23 cellular contexts compared by ENCODE assay signal in genomic region chr2:9873337-9873736, GRCh38. TPM values are rescaled to one million over a fixed set of nuclear protein-coding genes. Genes with fewer than 3 reads are reported as not detected.
A peak's percentile ranks its signal among the peaks of the same experiment; 100 is the strongest.
DNase-seq lines count a peak whose midpoint lies in the region; ATAC-seq, FAIRE-seq and TF ChIP-seq lines count a peak whose summit lies in the region.
"Had no signal": no experiment of that assay in that cellular context is flagged by ENCODE, and none has a peak within 500 bp of the region (broad histone marks: within the 10 kb centered on the region; RNA-seq: fewer than 3 reads in every experiment).

No MANE protein-coding gene starts in this region.

- TF ChIP-seq POLR2A in HepG2 (IDR thresholded peaks at IDR 0.05; ENCODE audit: insufficient read depth in 1 of 2, low read depth in 2 of 2, low read length in 2 of 2) (no peak), right lobe of liver (IDR thresholded peaks at IDR 0.05) (no peak), K562 (conservative IDR thresholded peaks at IDR 0.05) (no peak), transverse colon (IDR thresholded peaks at IDR 0.05) (no peak)

- ATAC-seq in HepG2 (no peak), right lobe of liver (no peak), Panc1 (no peak), K562 (no peak), lower lobe of right lung (no peak)
- ATAC-seq: CD8-positive, alpha-beta T cell; GM12878 had no signal

- H3K9me1 ChIP-seq in K562 (ENCODE audit: control insufficient read depth, insufficient read depth, low read length) = no peaks in the 10 kb centered on the region

- no peaks in the 10 kb centered on the region for H3K27me3 ChIP-seq in HepG2 (ENCODE audit: control insufficient read depth in 1 of 2, insufficient read depth in 2 of 2, low read length in 2 of 2)
- H3K27me3 ChIP-seq in right lobe of liver = no peaks in the 10 kb centered on the region
- H3K27me3 ChIP-seq in Panc1 (ENCODE audit: control insufficient read depth, insufficient read depth, low read length) = no peaks in the 10 kb centered on the region
- no peaks in the 10 kb centered on the region for H3K27me3 ChIP-seq in K562 (ENCODE audit: control insufficient read depth in 2 of 2, insufficient read depth in 2 of 2, low read length in 2 of 2)
- H3K27me3 ChIP-seq in transverse colon = no peaks in the 10 kb centered on the region
- no peaks in the 10 kb centered on the region for H3K27me3 ChIP-seq in lower lobe of right lung (ENCODE audit: low read depth)
- H3K27me3 ChIP-seq: BE2C, BLaER1 had no signal

- CTCF ChIA-PET in HepG2 (lab: Yijun Ruan, JAX; ENCODE audit: low intra/inter-chr PET ratio, low total read pairs) = no interaction called here
- CTCF ChIA-PET in Panc1 (lab: Charles Lee) = no interaction called here
- CTCF ChIA-PET in K562 (lab: Yijun Ruan, JAX; ENCODE audit: low intra/inter-chr PET ratio) = no interaction called here

- H3K9me3 ChIP-seq in HepG2 (ENCODE audit: low read length) = no peaks in the 10 kb centered on the region
- H3K9me3 ChIP-seq in right lobe of liver = no peaks in the 10 kb centered on the region
- H3K9me3 ChIP-seq in Panc1 (ENCODE audit: control insufficient read depth, insufficient read depth, low read depth, low read length) = no peaks in the 10 kb centered on the region
- H3K9me3 ChIP-seq in K562 (replicated peaks; ENCODE audit: control insufficient read depth, insufficient read depth, low read depth, low read length) = no peaks in the 10 kb centered on the region
- H3K9me3 ChIP-seq in transverse colon = no peaks in the 10 kb centered on the region
- no peaks in the 10 kb centered on the region for H3K9me3 ChIP-seq in lower lobe of right lung
- H3K9me3 ChIP-seq: BE2C, BLaER1, Caco-2 had no signal

- TF ChIP-seq EP300 in HepG2 (IDR thresholded peaks at IDR 0.05; ENCODE audit: low read depth in 2 of 2, low read length in 2 of 2) = no peak
- TF ChIP-seq EP300 in HepG2 (CRISPR knock-in tag; IDR thresholded peaks at IDR 0.05; ENCODE audit: borderline replicate concordance) = no peak
- no peak for TF ChIP-seq EP300 in K562 (IDR thresholded peaks at IDR 0.05; ENCODE audit: low read length)
- TF ChIP-seq EP300 in transverse colon (IDR thresholded peaks at IDR 0.05; ENCODE audit: low read depth) = no peak

- no peak for FAIRE-seq in HepG2 (lab: Jason Lieb, UNC)
- FAIRE-seq in K562 (lab: Jason Lieb, UNC) = no peak
- FAIRE-seq: D721Med, G401.6, GM12878, GM12892, GM18507 had no signal

- H3K36me3 ChIP-seq in HepG2 (replicated peaks in 1 of 2; ENCODE audit: control insufficient read depth in 1 of 2, insufficient read depth in 2 of 2, low read length in 2 of 2) (peaks cover 15 to 75% of the 10 kb centered on the region in 2 experiments), right lobe of liver (peaks cover 0 to 5% (median 2%) of the 10 kb centered on the region in 4 donors), Panc1 (ENCODE audit: control insufficient read depth, insufficient read depth, low read length) (peaks cover 21% of the 10 kb centered on the region), K562 (ENCODE audit: control insufficient read depth, insufficient read depth, low read length) (peaks cover 38% of the 10 kb centered on the region), transverse colon (peaks cover 0 to 3% (median 0%) of the 10 kb centered on the region in 4 donors), lower lobe of right lung (peaks cover 79% of the 10 kb centered on the region)

- no peak overlapping the region for H3K27ac ChIP-seq in HepG2 (ENCODE audit: extremely low read length, insufficient read depth, low read length)
- H3K27ac ChIP-seq in right lobe of liver = no peak overlapping the region
- H3K27ac ChIP-seq in Panc1 (ENCODE audit: low read length) = no peak overlapping the region
- H3K27ac ChIP-seq in K562 (ENCODE audit: extremely low read depth, low read depth, low read length) = no peak overlapping the region
- no peak overlapping the region for H3K27ac ChIP-seq in transverse colon
- no peak overlapping the region for H3K27ac ChIP-seq in lower lobe of right lung
- H3K27ac ChIP-seq: 22Rv1, BLaER1, C4-2B had no signal

- no peaks in the 10 kb centered on the region for H3K79me2 ChIP-seq in HepG2 (ENCODE audit: insufficient read depth, low read length)
- H3K79me2 ChIP-seq in K562 (ENCODE audit: control insufficient read depth, insufficient read depth, low read length) = no peaks in the 10 kb centered on the region

- no peak overlapping the region for H3K4me2 ChIP-seq in HepG2 (ENCODE audit: low read depth, low read length)
- no peak overlapping the region for H3K4me2 ChIP-seq in K562 (ENCODE audit: insufficient read depth, low read length)
- H3K4me2 ChIP-seq: BLaER1 had no signal

- 97% methylated on average over 1 of the region's 1 CpG for WGBS in HepG2 (ENCODE audit: low lambda C conversion rate)
- WGBS in right lobe of liver (ENCODE audit: insufficient coverage, low coverage, low lambda C conversion rate, missing lambda C conversion rate) = 100% methylated on average over 1 of the region's 1 CpG
- WGBS in K562 (ENCODE audit: insufficient coverage, low coverage, missing lambda C conversion rate) = 75% methylated on average over 1 of the region's 1 CpG
- 90 to 100% methylated on average over 1 of the region's 1 CpG for WGBS in transverse colon (ENCODE audit: low coverage in 1 of 2), 2 donors

- H4K20me1 ChIP-seq in HepG2 (ENCODE audit: insufficient read depth, low read length) (no peaks in the 10 kb centered on the region), K562 (replicated peaks; ENCODE audit: control insufficient read depth, insufficient read depth, low read length) (no peaks in the 10 kb centered on the region)
- H4K20me1 ChIP-seq: BLaER1 had no signal

- in situ Hi-C loops in HepG2 (cut with HindIII; ENCODE audit: extremely low pct_ligation_motif_present, low pct_unique_long_range_greater_than_20kb) (no loop called here), Panc1 (cut with HindIII; ENCODE audit: low pct_unique_long_range_greater_than_20kb, low sequenced_read_pairs) (no loop called here), K562 (cut with MboI) (no loop called here), transverse colon (cut with MboI; ENCODE audit: low pct_ligation_motif_present in 1 of 4, low pct_unique_long_range_greater_than_20kb in 1 of 4, low sequenced_read_pairs in 3 of 4) (no loop called here)

- POLR2A ChIA-PET in HepG2 (lab: Yijun Ruan, JAX) = no interaction called here
- POLR2A ChIA-PET in Panc1 (lab: Charles Lee) = interaction anchor here (0.6 kb wide), 1 partner anchor 61 kb away, joined by 6 read pairs; no protein-coding TSS in a partner anchor
- POLR2A ChIA-PET in K562 (lab: Yijun Ruan, JAX) = interaction anchor here (0.6 to 1.1 kb wide), 2 partner anchors 23 to 1393 kb away, joined by 3 read pairs; no protein-coding TSS in a partner anchor

- no peak overlapping the region for H3K4me3 ChIP-seq in HepG2 (replicated peaks in 1 of 3; ENCODE audit: insufficient read depth in 1 of 3, low read depth in 2 of 3, low read length in 3 of 3)
- H3K4me3 ChIP-seq in right lobe of liver = no peak overlapping the region
- no peak overlapping the region for H3K4me3 ChIP-seq in Panc1 (ENCODE audit: low read depth in 2 of 2, low read length in 2 of 2)
- H3K4me3 ChIP-seq in K562 = no peak overlapping the region
- H3K4me3 ChIP-seq in transverse colon = no peak overlapping the region
- no peak overlapping the region for H3K4me3 ChIP-seq in lower lobe of right lung
- H3K4me3 ChIP-seq: BLaER1, GM12878 had no signal

- BruUV-seq in HepG2 (replicated peaks; lab: Mats Ljungman, UMichigan) (no TSS peak), Panc1 (replicated peaks; lab: Mats Ljungman, UMichigan) (TSS peak; percentile 11), K562 (replicated peaks; lab: Mats Ljungman, UMichigan) (no TSS peak)

- peaks cover 2% of the 10 kb centered on the region for H3K4me1 ChIP-seq in HepG2 (ENCODE audit: insufficient read depth, low read length)
- no peaks in the 10 kb centered on the region for H3K4me1 ChIP-seq in right lobe of liver
- H3K4me1 ChIP-seq in Panc1 (ENCODE audit: control insufficient read depth, insufficient read depth, low read length) = no peaks in the 10 kb centered on the region
- H3K4me1 ChIP-seq in K562 (replicated peaks in 1 of 2; ENCODE audit: control insufficient read depth in 2 of 2, insufficient read depth in 2 of 2, low read length in 2 of 2) = no peaks in the 10 kb centered on the region
- H3K4me1 ChIP-seq in transverse colon = no peaks in the 10 kb centered on the region
- no peaks in the 10 kb centered on the region for H3K4me1 ChIP-seq in lower lobe of right lung
- H3K4me1 ChIP-seq: BE2C, Caco-2 had no signal

- DNase-seq in HepG2 (ENCODE audit: low spot score) (no peak), right lobe of liver (no peak), Panc1 (ENCODE audit: low read depth, low spot score) (no peak), K562 (ENCODE audit: extremely low read depth in 1 of 4, low spot score in 3 of 4) (no peak), GM10266 (ENCODE audit: extremely low spot score) (no peak), transverse colon (no peak), lower lobe of right lung (no peak)
- DNase-seq: ACHN; BE2C; Caco-2; Calu3; CD4-positive, alpha-beta T cell; CD8-positive, alpha-beta T cell; DMS79 treated with DMSO at 0.1 percent for 48 hours; GF-D8 had no signal

- TF ChIP-seq CTCF in HepG2 (CRISPR knock-in tag; IDR thresholded peaks at IDR 0.05) (no peak), right lobe of liver (IDR thresholded peaks at IDR 0.05) (no peak), Panc1 (IDR thresholded peaks at IDR 0.05) (no peak), K562 (IDR thresholded peaks at IDR 0.05 in 2 of 3, conservative IDR thresholded peaks at IDR 0.05 in 1 of 3; ENCODE audit: insufficient read depth in 2 of 3, low read depth in 1 of 3, low read length in 3 of 3) (no peak), GM10266 (IDR thresholded peaks at IDR 0.05; ENCODE audit: control insufficient read depth, insufficient read depth, low read depth, missing control alignments) (no peak), transverse colon (IDR thresholded peaks at IDR 0.05) (no peak), lower lobe of right lung (IDR thresholded peaks at IDR 0.05) (no peak)

- TF ChIP-seq RAD21 in HepG2 (CRISPR knock-in tag; IDR thresholded peaks at IDR 0.05) = no peak
- TF ChIP-seq RAD21 in K562 (CRISPR knock-in tag; conservative IDR thresholded peaks at IDR 0.05 in 1 of 2, IDR thresholded peaks at IDR 0.05 in 1 of 2) = no peak

- intact Hi-C loops in HepG2 (cut with micrococcal nuclease; ENCODE audit: unreplicated experiment) = no loop called here
- intact Hi-C loops in right lobe of liver (cut with DNase I) = no loop called here
- intact Hi-C loops in Panc1 (cut with micrococcal nuclease; ENCODE audit: unreplicated experiment) = no loop called here
- intact Hi-C loops in K562 (cut with micrococcal nuclease) = no loop called here
- intact Hi-C loops in transverse colon (cut with DNase I; ENCODE audit: low total_unique reads) = no loop called here
- intact Hi-C loops in lower lobe of right lung (cut with DNase I) = no loop called here

- no peak overlapping the region for H3K9ac ChIP-seq in HepG2 (ENCODE audit: insufficient read depth, low read depth, low read length)
- no peak overlapping the region for H3K9ac ChIP-seq in K562 (ENCODE audit: insufficient read depth in 1 of 2, low read depth in 2 of 2, low read length in 2 of 2)
- H3K9ac ChIP-seq: BLaER1 had no signal

- no peak overlapping the region for H2AFZ ChIP-seq in HepG2 (ENCODE audit: low read length)
- H2AFZ ChIP-seq in K562 (ENCODE audit: low read depth, low read length) = no peak overlapping the region

RNA-seq across cellular contexts. Expression of gene TAF1B, which starts 30.1 kb away (rescaled TPM):
- total RNA-seq in HepG2 (2016; rRNA removed; fragmentation: Illumina TruSeq; extraction: Trizol) (27.7 and 34.0 TPM in 2 replicates), right lobe of liver (1 to 10 TPM; 4.8 to 8.1 (median 6.6) TPM), Panc1 (2021; ENCODE audit: unreplicated experiment) (35.2 TPM), K562 (2014; rRNA removed) (8.8 and 15.3 TPM in 2 replicates), K562 (2014; rRNA removed; fragmentation: Illumina TruSeq; extraction: Trizol) (25.1 and 28.4 TPM in 2 replicates), K562 (2015; rRNA removed; fragmentation: Illumina TruSeq; extraction: Trizol) (24.3 and 24.8 TPM in 2 replicates), K562 (2021) (20.4 and 20.7 TPM in 2 replicates), transverse colon (10 to 100 TPM in 1 of 4 donors, 1 to 10 TPM in 1, under 1 TPM in 1, not detected in 1; 0.80 to 18.9 (median 4.4) TPM), lower lobe of right lung (22.9 TPM)
- 6.1 and 6.8 TPM in 2 replicates for total RNA-seq in HepG2 (2016; cell fraction: cytosol; rRNA removed; fragmentation: Illumina TruSeq; extraction: Trizol; ENCODE audit: low read depth)
- total RNA-seq in HepG2 (2016; cell fraction: insoluble cytoplasmic fraction; rRNA removed; fragmentation: Illumina TruSeq; extraction: Trizol) = 26.3 and 35.7 TPM in 2 replicates
- 10.3 and 12.6 TPM in 2 replicates for total RNA-seq in HepG2 (2016; cell fraction: membrane; rRNA removed; fragmentation: Illumina TruSeq; extraction: Trizol)
- total RNA-seq in HepG2 (2016; cell fraction: nucleus; rRNA removed; fragmentation: Illumina TruSeq; extraction: Trizol) = 33.1 and 35.1 TPM in 2 replicates
- polyA plus RNA-seq in HepG2 (2011; rRNA removed) (10.7 and 13.3 TPM in 2 replicates), K562 (2011; rRNA removed) (11.5 and 17.3 TPM in 2 replicates), K562 (2014; fragmentation: Illumina TruSeq; extraction: Trizol) (15.0 and 16.8 TPM in 2 replicates), K562 (2014; fragmentation: Nextera tagmentation; extraction: Ambion mirVana) (10 to 100 TPM; 13.2 to 17.4 TPM), K562 (2014; rRNA removed) (9.9 and 12.9 TPM in 2 replicates)
- 4.8 and 6.4 TPM in 2 replicates for polyA plus RNA-seq in HepG2 (2011; cell fraction: cytosol; rRNA removed)
- 6.6 and 9.5 TPM in 2 replicates for polyA plus RNA-seq in HepG2 (2011; cell fraction: nucleus; rRNA removed)
- 8.9 and 14.8 TPM in 2 replicates for polyA plus RNA-seq in HepG2 (2012)
- 3.0 and 3.3 TPM in 2 replicates for polyA plus RNA-seq in HepG2 (2016; cell fraction: cytosol; fragmentation: Illumina TruSeq; extraction: Trizol; ENCODE audit: low read depth)
- polyA plus RNA-seq in HepG2 (2016; cell fraction: insoluble cytoplasmic fraction; fragmentation: Illumina TruSeq; extraction: Trizol; ENCODE audit: low read depth) = 30.6 and 33.2 TPM in 2 replicates
- polyA plus RNA-seq in HepG2 (2016; cell fraction: membrane; fragmentation: Illumina TruSeq; extraction: Trizol; ENCODE audit: low read depth) = 4.6 and 6.3 TPM in 2 replicates
- 20.1 and 24.0 TPM in 2 replicates for polyA plus RNA-seq in HepG2 (2016; cell fraction: nucleus; fragmentation: Illumina TruSeq; extraction: Trizol; ENCODE audit: insufficient read depth, low read depth)
- polyA minus RNA-seq in HepG2 (2011; rRNA and poly(A)+ RNA removed; ENCODE audit: low replicate concordance) = 9.4 and 16.3 TPM in 2 replicates
- 14.0 and 16.2 TPM in 2 replicates for polyA minus RNA-seq in HepG2 (2011; cell fraction: cytosol; rRNA and poly(A)+ RNA removed)
- 90.8 and 101 TPM in 2 replicates for polyA minus RNA-seq in HepG2 (2011; cell fraction: nucleus; rRNA and poly(A)+ RNA removed)
- polyA plus RNA-seq in Panc1 (2012; ENCODE audit: insufficient read length) = 11.1 TPM
- 21.8 and 60.0 TPM in 2 replicates for total RNA-seq in K562 (2011; cell fraction: chromatin; rRNA removed; ENCODE audit: low replicate concordance)
- 8.7 and 11.8 TPM in 2 replicates for total RNA-seq in K562 (2011; cell fraction: nucleolus; rRNA removed)
- 28.4 and 35.4 TPM in 2 replicates for total RNA-seq in K562 (2011; cell fraction: nucleoplasm; rRNA removed)
- 3.0 and 4.9 TPM in 2 replicates for polyA plus RNA-seq in K562 (2011; cell fraction: cytosol; rRNA removed)
- polyA plus RNA-seq in K562 (2011; cell fraction: nucleus; rRNA removed) = 10.8 and 13.1 TPM in 2 replicates
- polyA plus RNA-seq in K562 (2012) = 9.6 and 9.9 TPM in 2 replicates
- 27.9 and 37.5 TPM in 2 replicates for polyA minus RNA-seq in K562 (2011; rRNA and poly(A)+ RNA removed)
- polyA minus RNA-seq in K562 (2011; cell fraction: cytosol; rRNA and poly(A)+ RNA removed) = 11.2 and 13.0 TPM in 2 replicates
- 26.1 and 43.8 TPM in 2 replicates for polyA minus RNA-seq in K562 (2011; cell fraction: nucleus; rRNA and poly(A)+ RNA removed)

Comparison
In these comparisons a context has a peak if more than half of its experiments do, and no peak if none do; other contexts are left out.
1. Of the 241 proteins assayed by ChIP-seq in both HepG2 and K562: peak only in HepG2: MAFK; only in K562: none; in both: MAFF; in neither: 239.